1 cellular context compared by ENCODE assay signal in genomic region chr6:137217801-137218472, GRCh38.
TF ChIP-seq lines count a peak whose summit lies in the region.

No MANE protein-coding gene starts in this region.

TF ChIP-seq in HepG2, 621 proteins besides CTCF, POLR2A, EP300 and RAD21 (continued from another document and continues in another):
- TF ChIP-seq ZBTB14 (CRISPR knock-in tag; IDR thresholded peaks at IDR 0.05) (no peak), ARID3A (IDR thresholded peaks at IDR 0.05; ENCODE audit: low read depth, low read length) (no peak), BCL6 (CRISPR knock-in tag; IDR thresholded peaks at IDR 0.05) (peak; percentile 97), SOX13 (IDR thresholded peaks at IDR 0.05) (no peak), SOX13 (CRISPR knock-in tag; conservative IDR thresholded peaks at IDR 0.05 in 1 of 2, IDR thresholded peaks at IDR 0.05 in 1 of 2) (no peak), KDM6A (CRISPR knock-in tag; IDR thresholded peaks at IDR 0.05; ENCODE audit: low read depth) (no peak), ZKSCAN8 (CRISPR knock-in tag; IDR thresholded peaks at IDR 0.05; ENCODE audit: borderline replicate concordance) (no peak), GMEB2 (CRISPR knock-in tag; IDR thresholded peaks at IDR 0.05; ENCODE audit: low read depth) (no peak), SCMH1 (CRISPR knock-in tag; IDR thresholded peaks at IDR 0.05; ENCODE audit: borderline replicate concordance) (no peak), ZNF780A (CRISPR knock-in tag; IDR thresholded peaks at IDR 0.05) (0 out of 2 replicates have a peak, but pooled peaks have one; percentile 22), ZNF124 (CRISPR knock-in tag; IDR thresholded peaks at IDR 0.05) (no peak), ZNF510 (CRISPR knock-in tag; IDR thresholded peaks at IDR 0.05; ENCODE audit: low read depth) (no peak), ZNF296 (CRISPR knock-in tag; conservative IDR thresholded peaks at IDR 0.05) (no peak), ZNF607 (CRISPR knock-in tag; IDR thresholded peaks at IDR 0.05; ENCODE audit: borderline replicate concordance) (no peak), IKZF5 (CRISPR knock-in tag; IDR thresholded peaks at IDR 0.05) (0 out of 2 replicates have a peak, but pooled peaks have one; percentile 47), CENPX (CRISPR knock-in tag; IDR thresholded peaks at IDR 0.05) (no peak), ZNF331 (CRISPR knock-in tag; IDR thresholded peaks at IDR 0.05) (peak; percentile 19; the same call in 1 of the 2 replicates), ZNF292 (CRISPR knock-in tag; IDR thresholded peaks at IDR 0.05; ENCODE audit: borderline replicate concordance, low read depth) (no peak), ZFP91 (CRISPR knock-in tag; IDR thresholded peaks at IDR 0.05; ENCODE audit: borderline replicate concordance) (no peak), ZNF383 (CRISPR knock-in tag; IDR thresholded peaks at IDR 0.05; ENCODE audit: borderline replicate concordance) (no peak), MXD1 (CRISPR knock-in tag; IDR thresholded peaks at IDR 0.05) (no peak), FLYWCH1 (CRISPR knock-in tag; IDR thresholded peaks at IDR 0.05) (no peak), SIN3A (IDR thresholded peaks at IDR 0.05; ENCODE audit: borderline replicate concordance, low read depth, low read length) (0 out of 2 replicates have a peak, but pooled peaks have one; percentile 12), ZNF740 (CRISPR knock-in tag; IDR thresholded peaks at IDR 0.05) (no peak), HHEX (CRISPR knock-in tag; IDR thresholded peaks at IDR 0.05) (no peak), ETS1 (CRISPR knock-in tag; IDR thresholded peaks at IDR 0.05) (no peak)
- TF ChIP-seq, protein P1, sequence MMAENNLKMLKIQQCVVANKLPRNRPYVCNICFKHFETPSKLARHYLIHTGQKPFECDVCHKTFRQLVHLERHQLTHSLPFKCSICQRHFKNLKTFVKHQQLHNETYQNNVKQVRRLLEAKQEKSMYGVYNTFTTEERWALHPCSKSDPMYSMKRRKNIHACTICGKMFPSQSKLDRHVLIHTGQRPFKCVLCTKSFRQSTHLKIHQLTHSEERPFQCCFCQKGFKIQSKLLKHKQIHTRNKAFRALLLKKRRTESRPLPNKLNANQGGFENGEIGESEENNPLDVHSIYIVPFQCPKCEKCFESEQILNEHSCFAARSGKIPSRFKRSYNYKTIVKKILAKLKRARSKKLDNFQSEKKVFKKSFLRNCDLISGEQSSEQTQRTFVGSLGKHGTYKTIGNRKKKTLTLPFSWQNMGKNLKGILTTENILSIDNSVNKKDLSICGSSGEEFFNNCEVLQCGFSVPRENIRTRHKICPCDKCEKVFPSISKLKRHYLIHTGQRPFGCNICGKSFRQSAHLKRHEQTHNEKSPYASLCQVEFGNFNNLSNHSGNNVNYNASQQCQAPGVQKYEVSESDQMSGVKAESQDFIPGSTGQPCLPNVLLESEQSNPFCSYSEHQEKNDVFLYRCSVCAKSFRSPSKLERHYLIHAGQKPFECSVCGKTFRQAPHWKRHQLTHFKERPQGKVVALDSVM (CRISPR knock-in tag; IDR thresholded peaks at IDR 0.05), result no peak
- TF ChIP-seq, protein P2, sequence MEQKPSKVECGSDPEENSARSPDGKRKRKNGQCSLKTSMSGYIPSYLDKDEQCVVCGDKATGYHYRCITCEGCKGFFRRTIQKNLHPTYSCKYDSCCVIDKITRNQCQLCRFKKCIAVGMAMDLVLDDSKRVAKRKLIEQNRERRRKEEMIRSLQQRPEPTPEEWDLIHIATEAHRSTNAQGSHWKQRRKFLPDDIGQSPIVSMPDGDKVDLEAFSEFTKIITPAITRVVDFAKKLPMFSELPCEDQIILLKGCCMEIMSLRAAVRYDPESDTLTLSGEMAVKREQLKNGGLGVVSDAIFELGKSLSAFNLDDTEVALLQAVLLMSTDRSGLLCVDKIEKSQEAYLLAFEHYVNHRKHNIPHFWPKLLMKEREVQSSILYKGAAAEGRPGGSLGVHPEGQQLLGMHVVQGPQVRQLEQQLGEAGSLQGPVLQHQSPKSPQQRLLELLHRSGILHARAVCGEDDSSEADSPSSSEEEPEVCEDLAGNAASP (CRISPR knock-in tag; IDR thresholded peaks at IDR 0.05; ENCODE audit: borderline replicate concordance), result no peak
- TF ChIP-seq, protein P3, sequence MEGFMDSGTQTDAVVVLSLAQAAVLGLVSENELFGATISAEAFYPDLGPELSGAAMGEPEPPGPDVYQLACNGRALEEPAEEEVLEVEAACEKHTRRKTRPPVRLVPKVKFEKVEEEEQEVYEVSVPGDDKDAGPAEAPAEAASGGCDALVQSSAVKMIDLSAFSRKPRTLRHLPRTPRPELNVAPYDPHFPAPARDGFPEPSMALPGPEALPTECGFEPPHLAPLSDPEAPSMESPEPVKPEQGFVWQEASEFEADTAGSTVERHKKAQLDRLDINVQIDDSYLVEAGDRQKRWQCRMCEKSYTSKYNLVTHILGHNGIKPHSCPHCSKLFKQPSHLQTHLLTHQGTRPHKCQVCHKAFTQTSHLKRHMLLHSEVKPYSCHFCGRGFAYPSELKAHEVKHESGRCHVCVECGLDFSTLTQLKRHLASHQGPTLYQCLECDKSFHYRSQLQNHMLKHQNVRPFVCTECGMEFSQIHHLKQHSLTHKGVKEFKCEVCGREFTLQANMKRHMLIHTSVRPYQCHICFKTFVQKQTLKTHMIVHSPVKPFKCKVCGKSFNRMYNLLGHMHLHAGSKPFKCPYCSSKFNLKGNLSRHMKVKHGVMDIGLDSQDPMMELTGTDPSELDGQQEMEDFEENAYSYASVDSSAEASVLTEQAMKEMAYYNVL (CRISPR knock-in tag; IDR thresholded peaks at IDR 0.05; ENCODE audit: borderline replicate concordance), result no peak
- TF ChIP-seq, protein P4, sequence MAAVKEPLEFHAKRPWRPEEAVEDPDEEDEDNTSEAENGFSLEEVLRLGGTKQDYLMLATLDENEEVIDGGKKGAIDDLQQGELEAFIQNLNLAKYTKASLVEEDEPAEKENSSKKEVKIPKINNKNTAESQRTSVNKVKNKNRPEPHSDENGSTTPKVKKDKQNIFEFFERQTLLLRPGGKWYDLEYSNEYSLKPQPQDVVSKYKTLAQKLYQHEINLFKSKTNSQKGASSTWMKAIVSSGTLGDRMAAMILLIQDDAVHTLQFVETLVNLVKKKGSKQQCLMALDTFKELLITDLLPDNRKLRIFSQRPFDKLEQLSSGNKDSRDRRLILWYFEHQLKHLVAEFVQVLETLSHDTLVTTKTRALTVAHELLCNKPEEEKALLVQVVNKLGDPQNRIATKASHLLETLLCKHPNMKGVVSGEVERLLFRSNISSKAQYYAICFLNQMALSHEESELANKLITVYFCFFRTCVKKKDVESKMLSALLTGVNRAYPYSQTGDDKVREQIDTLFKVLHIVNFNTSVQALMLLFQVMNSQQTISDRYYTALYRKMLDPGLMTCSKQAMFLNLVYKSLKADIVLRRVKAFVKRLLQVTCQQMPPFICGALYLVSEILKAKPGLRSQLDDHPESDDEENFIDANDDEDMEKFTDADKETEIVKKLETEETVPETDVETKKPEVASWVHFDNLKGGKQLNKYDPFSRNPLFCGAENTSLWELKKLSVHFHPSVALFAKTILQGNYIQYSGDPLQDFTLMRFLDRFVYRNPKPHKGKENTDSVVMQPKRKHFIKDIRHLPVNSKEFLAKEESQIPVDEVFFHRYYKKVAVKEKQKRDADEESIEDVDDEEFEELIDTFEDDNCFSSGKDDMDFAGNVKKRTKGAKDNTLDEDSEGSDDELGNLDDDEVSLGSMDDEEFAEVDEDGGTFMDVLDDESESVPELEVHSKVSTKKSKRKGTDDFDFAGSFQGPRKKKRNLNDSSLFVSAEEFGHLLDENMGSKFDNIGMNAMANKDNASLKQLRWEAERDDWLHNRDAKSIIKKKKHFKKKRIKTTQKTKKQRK (IDR thresholded peaks at IDR 0.05; ENCODE audit: low read length), result no peak
- TF ChIP-seq, protein P5, sequence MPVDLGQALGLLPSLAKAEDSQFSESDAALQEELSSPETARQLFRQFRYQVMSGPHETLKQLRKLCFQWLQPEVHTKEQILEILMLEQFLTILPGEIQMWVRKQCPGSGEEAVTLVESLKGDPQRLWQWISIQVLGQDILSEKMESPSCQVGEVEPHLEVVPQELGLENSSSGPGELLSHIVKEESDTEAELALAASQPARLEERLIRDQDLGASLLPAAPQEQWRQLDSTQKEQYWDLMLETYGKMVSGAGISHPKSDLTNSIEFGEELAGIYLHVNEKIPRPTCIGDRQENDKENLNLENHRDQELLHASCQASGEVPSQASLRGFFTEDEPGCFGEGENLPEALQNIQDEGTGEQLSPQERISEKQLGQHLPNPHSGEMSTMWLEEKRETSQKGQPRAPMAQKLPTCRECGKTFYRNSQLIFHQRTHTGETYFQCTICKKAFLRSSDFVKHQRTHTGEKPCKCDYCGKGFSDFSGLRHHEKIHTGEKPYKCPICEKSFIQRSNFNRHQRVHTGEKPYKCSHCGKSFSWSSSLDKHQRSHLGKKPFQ (CRISPR knock-in tag; IDR thresholded peaks at IDR 0.05; ENCODE audit: insufficient replicate concordance), result no peak
